ENCODE assay signal across 12 cellular contexts in genomic region chr15:99409560-99409959, GRCh38.
A peak's percentile ranks its signal among the peaks of the same experiment; 100 is the strongest.
DNase-seq lines count a peak whose midpoint lies in the region; ATAC-seq and TF ChIP-seq lines count a peak whose summit lies in the region.
"Had no signal": no experiment of that assay in that cellular context is flagged by ENCODE, and none has a peak within 500 bp of the region (broad histone marks: within the 10 kb centered on the region; RNA-seq: fewer than 3 reads in every experiment).

No MANE protein-coding gene starts in this region.

- H4K91ac ChIP-seq in IMR-90 (ENCODE audit: insufficient read depth, low read depth, low read length) = no peak overlapping the region; the same call in 1 of the 2 replicates

- H4K5ac ChIP-seq in IMR-90 (ENCODE audit: low read depth, low read length) = no peak overlapping the region; the same call in 1 of the 2 replicates

- POLR2A ChIA-PET in GM10248 (lab: Yijun Ruan, JAX) = no interaction called here
- POLR2A ChIA-PET in IMR-90 (lab: Charles Lee; ENCODE audit: unreplicated experiment) = no interaction called here

- WGBS in IMR-90 (ENCODE audit: extremely low coverage in 2 of 2, insufficient read length in 1 of 2), 2 experiments = no CpG with 5 or more reads among the region's 6 CpGs
- WGBS in gastroesophageal sphincter (ENCODE audit: low coverage in 1 of 2), 2 donors = 80 to 100% methylated on average over 3 to 4 of the region's 6 CpGs

- ATAC-seq in IMR-90 (ENCODE audit: low read depth) (no peak), gastroesophageal sphincter (no peak), sciatic nerve (no peak)

- H3K4ac ChIP-seq in IMR-90 (ENCODE audit: low read depth, low read length) = peak overlapping the region; percentile 29; the same call in 1 of the 2 replicates

- TF ChIP-seq CTCF in GM10248 (IDR thresholded peaks at IDR 0.05; ENCODE audit: control extremely low read depth, extremely low read depth, low read depth, missing control alignments) (no peak), IMR-90 (conservative IDR thresholded peaks at IDR 0.05; ENCODE audit: low read depth, low read length) (no peak), gastroesophageal sphincter (IDR thresholded peaks at IDR 0.05) (no peak)

- peak overlapping the region; percentile 29; the same call in 1 of the 2 replicates for H3K23ac ChIP-seq in IMR-90 (ENCODE audit: low read depth, low read length)

- no peak overlapping the region; the same call in 1 of the 2 replicates for H3K18ac ChIP-seq in IMR-90 (ENCODE audit: low read depth, low read length)

- H3K4me3 ChIP-seq in IMR-90 (ENCODE audit: insufficient read depth, low read depth, low read length) (no peak overlapping the region), gastroesophageal sphincter (no peak overlapping the region), stomach smooth muscle (ENCODE audit: low read length in 2 of 2) (no peak overlapping the region)
- H3K4me3 ChIP-seq: GM23338, PC-9 had no signal

- H3K27me3 ChIP-seq in IMR-90 (ENCODE audit: control insufficient read depth, insufficient read depth, low read length) (no peaks in the 10 kb centered on the region), gastroesophageal sphincter (no peaks in the 10 kb centered on the region), stomach smooth muscle (ENCODE audit: control insufficient read depth in 1 of 2, insufficient read depth in 2 of 2, low read length in 2 of 2) (no peaks in the 10 kb centered on the region)

- no peak overlapping the region for H3K4me2 ChIP-seq in IMR-90 (ENCODE audit: low read depth, low read length)
- H3K4me2 ChIP-seq: GM23338, KMS-11, PC-9 had no signal

- no peak overlapping the region for H2BK20ac ChIP-seq in IMR-90 (ENCODE audit: low read depth, low read length)

- no peak overlapping the region; the same call in 1 of the 2 replicates for H3K14ac ChIP-seq in IMR-90 (replicated peaks; ENCODE audit: low read depth, low read length)

- dilution Hi-C loops in IMR-90 (cut with HindIII; ENCODE audit: low sequenced_read_pairs, unreplicated experiment) = no loop called here

- H3K9me1 ChIP-seq in IMR-90 (ENCODE audit: insufficient read depth, low read length) = 0 out of 2 replicates have a peak, but pooled peaks cover 6% of the 10 kb centered on the region

- H3K56ac ChIP-seq in IMR-90 (ENCODE audit: extremely low read depth, insufficient read depth, low read length) = no peak overlapping the region

- no peak overlapping the region for H4K8ac ChIP-seq in IMR-90 (ENCODE audit: low read depth in 2 of 2, low read length in 2 of 2)

- DNase-seq in GM10248 (ENCODE audit: extremely low spot score) (peak; percentile 13), IMR-90 (no peak), A172 (ENCODE audit: low spot score) (no peak), DMS114 treated with DMSO at 0.1 percent for 48 hours (lab: John Stamatoyannopoulos, UW; ENCODE audit: unreplicated experiment) (no peak), sciatic nerve (ENCODE audit: low spot score) (no peak), germinal center (ENCODE audit: low spot score) (no peak)
- DNase-seq: NCI-H446 had no signal

- no peaks in the 10 kb centered on the region for H3K79me1 ChIP-seq in IMR-90 (ENCODE audit: low read depth in 1 of 2, low read length in 2 of 2)

- H2AK5ac ChIP-seq in IMR-90 (ENCODE audit: low read depth, low read length) = peak overlapping the region; percentile 87

- H2AK9ac ChIP-seq in IMR-90 (replicated peaks; ENCODE audit: low read depth, low read length, poor library complexity) = peak overlapping the region; percentile 81

- no peaks in the 10 kb centered on the region for H4K20me1 ChIP-seq in IMR-90 (ENCODE audit: insufficient read depth, low read length)

- 0 out of 2 replicates have a peak overlapping the region, but pooled peaks have one; percentile 6 for H2BK120ac ChIP-seq in IMR-90 (ENCODE audit: low read depth, low read length)

- peaks cover 10% of the 10 kb centered on the region for H3K4me1 ChIP-seq in IMR-90 (ENCODE audit: control insufficient read depth, insufficient read depth, low read length)
- H3K4me1 ChIP-seq in gastroesophageal sphincter = peaks cover 5 to 27% (median 15%) of the 10 kb centered on the region in 3 donors
- peaks cover 27% of the 10 kb centered on the region for H3K4me1 ChIP-seq in stomach smooth muscle (ENCODE audit: control insufficient read depth, insufficient read depth, low read length)

- in situ Hi-C loops in IMR-90 (cut with MboI; ENCODE audit: low sequenced_read_pairs) = no loop called here

- CTCF ChIA-PET in GM10248 (lab: Yijun Ruan, JAX) = interaction anchor here (0.9 to 2.8 kb wide), 7 partner anchors 19 to 295 kb away, joined by 3 to 16 read pairs (median 3); no protein-coding TSS in a partner anchor
- CTCF ChIA-PET in IMR-90 (lab: Yijun Ruan, JAX) = interaction anchor here (1.0 to 5.0 kb wide), 3 partner anchors 76 to 298 kb away, joined by 3 to 35 read pairs (median 9); no protein-coding TSS in a partner anchor

- H3K9ac ChIP-seq in IMR-90 (ENCODE audit: low read depth, low read length) (no peak overlapping the region), stomach smooth muscle (ENCODE audit: low read length in 2 of 2) (peak overlapping the region in 1 of 2 donors; percentile 36)
- H3K9ac ChIP-seq: KMS-11 had no signal

- TF ChIP-seq POLR2A in IMR-90 (IDR thresholded peaks at IDR 0.05; ENCODE audit: low read depth, low read length) = no peak
- no peak for TF ChIP-seq POLR2A in gastroesophageal sphincter (IDR thresholded peaks at IDR 0.05)

- H2BK15ac ChIP-seq in IMR-90 (ENCODE audit: low read depth, low read length) = no peak overlapping the region

- no peaks in the 10 kb centered on the region for H3K36me3 ChIP-seq in IMR-90 (ENCODE audit: control insufficient read depth, insufficient read depth, low read length)
- no peaks in the 10 kb centered on the region for H3K36me3 ChIP-seq in gastroesophageal sphincter
- no peaks in the 10 kb centered on the region for H3K36me3 ChIP-seq in stomach smooth muscle (ENCODE audit: control insufficient read depth in 2 of 2, insufficient read depth in 2 of 2, low read length in 2 of 2)

- H2BK5ac ChIP-seq in IMR-90 (ENCODE audit: low read depth, low read length, poor library complexity, severe bottlenecking) = no peak overlapping the region

- H2AFZ ChIP-seq in IMR-90 (replicated peaks; ENCODE audit: low read length, poor library complexity) = peak overlapping the region; percentile 81
- H2AFZ ChIP-seq: GM23338, PC-9 had no signal

- H3K9me3 ChIP-seq in IMR-90 (ENCODE audit: control insufficient read depth, insufficient read depth, low read length) (no peaks in the 10 kb centered on the region), gastroesophageal sphincter (no peaks in the 10 kb centered on the region), stomach smooth muscle (ENCODE audit: control insufficient read depth in 2 of 2, low read length in 2 of 2) (no peaks in the 10 kb centered on the region)

- no peak for TF ChIP-seq EP300 in gastroesophageal sphincter (IDR thresholded peaks at IDR 0.05)

- BruUV-seq in IMR-90 (replicated peaks; lab: Mats Ljungman, UMichigan) = no TSS peak

- no peak for TF ChIP-seq RAD21 in IMR-90 (IDR thresholded peaks at IDR 0.05; ENCODE audit: low read length)

- H3K27ac ChIP-seq in IMR-90 (ENCODE audit: insufficient read depth, low read length) (no peak overlapping the region), gastroesophageal sphincter (peak overlapping the region in 3 of 4 donors; percentile 55 to 65 (median 60)), stomach smooth muscle (ENCODE audit: low read length) (peak overlapping the region; percentile 73)
- H3K27ac ChIP-seq: KMS-11, PC-9 had no signal

- intact Hi-C loops in IMR-90 (cut with micrococcal nuclease) (loop anchor here (1.0 to 2.0 kb wide), 3 partner anchors 123 to 295 kb away; no protein-coding TSS in a partner anchor), sciatic nerve (cut with DNase I) (no loop called here)

TF ChIP-seq in IMR-90, 13 proteins besides CTCF, POLR2A, EP300 and RAD21:
- no peak for TF ChIP-seq ELK1 (IDR thresholded peaks at IDR 0.05; ENCODE audit: borderline replicate concordance, low read depth, low read length)
- TF ChIP-seq MAFK (IDR thresholded peaks at IDR 0.05; ENCODE audit: low read depth, low read length) = no peak
- TF ChIP-seq RCOR1 (IDR thresholded peaks at IDR 0.05; ENCODE audit: insufficient replicate concordance, low read length) = no peak
- no peak for TF ChIP-seq MAZ (IDR thresholded peaks at IDR 0.05; ENCODE audit: borderline replicate concordance, low read depth, low read length)
- no peak for TF ChIP-seq SMC3 (IDR thresholded peaks at IDR 0.05; ENCODE audit: low read depth, low read length)
- TF ChIP-seq CEBPB (IDR thresholded peaks at IDR 0.05; ENCODE audit: low read depth, low read length) = no peak
- no peak for TF ChIP-seq MXI1 (IDR thresholded peaks at IDR 0.05; ENCODE audit: borderline replicate concordance, low read depth, low read length)
- no peak for TF ChIP-seq RFX5 (IDR thresholded peaks at IDR 0.05; ENCODE audit: low read depth, low read length)
